ENCODE assay signal across 22 cellular contexts in the genomic region with DNA sequence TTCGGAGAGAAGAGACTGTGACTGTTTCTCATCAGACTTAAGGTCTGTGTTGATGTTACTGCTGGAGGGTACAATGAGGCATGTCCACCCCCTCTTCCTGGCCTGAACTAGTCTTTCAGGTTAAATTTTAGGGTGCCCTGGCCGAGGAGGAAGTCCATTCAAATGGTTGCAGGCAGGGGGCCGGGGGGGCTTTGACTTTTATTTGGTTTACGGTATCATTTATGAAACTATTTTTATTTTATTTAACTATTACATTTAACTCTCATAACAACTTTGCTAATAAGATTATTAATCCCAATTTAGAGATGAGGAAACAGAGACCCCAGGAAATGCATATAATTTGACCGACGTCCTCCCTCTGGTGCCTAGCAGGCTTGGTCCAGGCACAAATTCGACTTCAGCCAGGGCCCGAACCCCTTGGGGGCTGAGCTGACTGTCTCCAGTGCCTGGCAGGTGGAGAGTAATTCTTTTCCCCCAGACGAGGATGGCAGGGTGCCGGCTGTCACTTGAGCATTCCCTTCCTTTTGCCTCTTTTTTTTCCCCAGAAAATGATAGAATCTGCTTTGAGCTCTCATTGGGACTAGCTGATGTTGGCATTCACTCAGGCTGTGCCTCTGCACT.
"Had no signal": no experiment of that assay in that cellular context is flagged by ENCODE, and none has a peak within 500 bp of the region (broad histone marks: within the 10 kb centered on the region; RNA-seq: fewer than 3 reads in every experiment).

No MANE protein-coding gene starts in this region.

- H3K4me1 Mint-ChIP-seq: activated naive CD8-positive, alpha-beta T cell treated with anti-CD3 and anti-CD28 coated beads, Interleukin-2, amount 50 U/mL, for 24 hours; naive thymus-derived CD8-positive, alpha-beta T cell had no signal

- H3K9me3 Mint-ChIP-seq: activated naive CD8-positive, alpha-beta T cell treated with anti-CD3 and anti-CD28 coated beads, Interleukin-2, amount 50 U/mL, for 24 hours; mesothelial cell of epicardium; naive thymus-derived CD8-positive, alpha-beta T cell; T-helper 2 cell treated with Interferon-gamma antibody and Interleukin-4, amounts not matched to agents 5 μg/mL and 100 μg/mL, for 36 hours had no signal

- H3K4me3 Mint-ChIP-seq: activated naive CD8-positive, alpha-beta T cell treated with anti-CD3 and anti-CD28 coated beads, Interleukin-2, amount 50 U/mL, for 24 hours; mesothelial cell of epicardium; naive thymus-derived CD8-positive, alpha-beta T cell; T-helper 2 cell treated with Interferon-gamma antibody and Interleukin-4, amounts not matched to agents 5 μg/mL and 100 μg/mL, for 36 hours had no signal

- H3K36me3 Mint-ChIP-seq: mesothelial cell of epicardium; naive thymus-derived CD8-positive, alpha-beta T cell had no signal

- H3K4me3 ChIP-seq: cardiac muscle cell, ovary, skin epidermis, thoracic aorta, upper lobe of left lung had no signal

- H3K27ac Mint-ChIP-seq: activated naive CD8-positive, alpha-beta T cell treated with anti-CD3 and anti-CD28 coated beads, Interleukin-2, amount 50 U/mL, for 24 hours; mesothelial cell of epicardium; naive thymus-derived CD8-positive, alpha-beta T cell; T-helper 2 cell treated with Interferon-gamma antibody and Interleukin-4, amounts not matched to agents 5 μg/mL and 100 μg/mL, for 36 hours had no signal

- DNase-seq: activated CD4-positive, alpha-beta T cell treated with anti-CD3 and anti-CD28 coated beads for 1 hour; activated CD4-positive, alpha-beta T cell treated with anti-CD3 and anti-CD28 coated beads, Interleukin-2, amount 50 U/mL, for 1 hour; activated gamma-delta T cell; activated naive CD4-positive, alpha-beta T cell treated with anti-CD3 and anti-CD28 coated beads, Interleukin-2, amount 50 U/mL, for 16 hours; activated naive CD8-positive, alpha-beta T cell treated with anti-CD3 and anti-CD28 coated beads, Interleukin-2, amount 50 U/mL, for 24 hours; activated T-cell treated with anti-CD3 and anti-CD28 coated beads, Interleukin-2, amount 50 U/mL, for 48 hours; dermis blood vessel endothelial cell; effector CD8-positive, alpha-beta T cell; hippocampal formation; left ventricle myocardium superior; mammary epithelial cell; naive thymus-derived CD8-positive, alpha-beta T cell; ovary; right cardiac atrium; stimulated activated CD4-positive, alpha-beta T cell treated with anti-CD3 and anti-CD28 coated beads, Interleukin-15, amount 100 ng/mL, for 24 hours; stimulated activated naive CD4-positive, alpha-beta T cell; upper lobe of left lung had no signal
